29 cellular contexts compared by ENCODE assay signal in genomic region chr21:42102946-42103345, GRCh38. TPM values are rescaled to one million over a fixed set of nuclear protein-coding genes. Genes with fewer than 3 reads are reported as not detected.
"Had no signal": no experiment of that assay in that cellular context is flagged by ENCODE, and none has a peak within 500 bp of the region (broad histone marks: within the 10 kb centered on the region; RNA-seq: fewer than 3 reads in every experiment).

No MANE protein-coding gene starts in this region.

- H3K27me3 ChIP-seq: ascending aorta had no signal

- H3K36me3 Mint-ChIP-seq: activated CD8-positive, alpha-beta memory T cell treated with anti-CD3 and anti-CD28 coated beads, Interleukin-2, amount 10 ng/mL, durations not matched to agents 7 days and 5 days; activated naive CD4-positive, alpha-beta T cell treated with anti-CD3 and anti-CD28 coated beads, Interleukin-2, amount 50 U/mL, for 24 hours; brain; WTC11 had no signal

- H3K27me3 Mint-ChIP-seq: activated naive CD4-positive, alpha-beta T cell treated with anti-CD3 and anti-CD28 coated beads, Interleukin-2, amount 50 U/mL, for 24 hours; activated T-cell treated with anti-CD3 and anti-CD28 coated beads, Interleukin-2, amount 50 U/mL, for 24 hours had no signal

- H3K9me3 ChIP-seq: ascending aorta, SJCRH30, SK-N-SH had no signal

- H3K9me3 Mint-ChIP-seq: activated naive CD4-positive, alpha-beta T cell treated with anti-CD3 and anti-CD28 coated beads, Interleukin-2, amount 50 U/mL, for 24 hours; activated T-cell treated with anti-CD3 and anti-CD28 coated beads, Interleukin-2, amount 50 U/mL, for 24 hours; activated T-helper 1 cell treated with anti-CD3 and anti-CD28 coated beads, Interleukin-12 subunit alpha, Interleukin-12 subunit beta, Interleukin-2, Interleukin-4 antibody, amounts not matched to agents 30 ng/mL and 10 ng/mL and 1 ng/mL, durations not matched to agents 14 hours and 24 hours and 36 hours; central memory CD8-positive, alpha-beta T cell; WTC11 had no signal

- H3K4me3 ChIP-seq: ascending aorta, PC-9, SJCRH30 had no signal

- H3K36me3 ChIP-seq: ascending aorta, SJCRH30 had no signal

- H3K4me2 ChIP-seq: PC-9, SK-N-SH had no signal

- H3K27ac Mint-ChIP-seq: activated CD8-positive, alpha-beta memory T cell treated with anti-CD3 and anti-CD28 coated beads, Interleukin-2, amount 10 ng/mL, durations not matched to agents 7 days and 5 days; activated naive CD4-positive, alpha-beta T cell treated with anti-CD3 and anti-CD28 coated beads, Interleukin-2, amount 50 U/mL, for 24 hours; activated T-cell treated with anti-CD3 and anti-CD28 coated beads, Interleukin-2, amount 50 U/mL, for 24 hours; activated T-helper 1 cell treated with anti-CD3 and anti-CD28 coated beads, Interleukin-12 subunit alpha, Interleukin-12 subunit beta, Interleukin-2, Interleukin-4 antibody, amounts not matched to agents 30 ng/mL and 10 ng/mL and 1 ng/mL, durations not matched to agents 14 hours and 24 hours and 36 hours; WTC11 had no signal

- H3K4me1 ChIP-seq: SJCRH30 had no signal

- H3K4me1 Mint-ChIP-seq: central memory CD8-positive, alpha-beta T cell had no signal

- H3K4me3 Mint-ChIP-seq: activated CD8-positive, alpha-beta memory T cell treated with anti-CD3 and anti-CD28 coated beads, Interleukin-2, amount 10 ng/mL, durations not matched to agents 7 days and 5 days; activated naive CD4-positive, alpha-beta T cell treated with anti-CD3 and anti-CD28 coated beads, Interleukin-2, amount 50 U/mL, for 24 hours; activated T-cell treated with anti-CD3 and anti-CD28 coated beads, Interleukin-2, amount 50 U/mL, for 24 hours; activated T-helper 1 cell treated with anti-CD3 and anti-CD28 coated beads, Interleukin-12 subunit alpha, Interleukin-12 subunit beta, Interleukin-2, Interleukin-4 antibody, amounts not matched to agents 30 ng/mL and 10 ng/mL and 1 ng/mL, durations not matched to agents 14 hours and 24 hours and 36 hours; brain; central memory CD8-positive, alpha-beta T cell; WTC11 had no signal

- DNase-seq: activated CD4-positive, alpha-beta T cell treated with anti-CD3 and anti-CD28 coated beads for 48 hours; activated CD4-positive, alpha-beta T cell treated with anti-CD3 and anti-CD28 coated beads, Interleukin-2, amount 50 U/mL, for 4 hours; activated CD4-positive, CD25-positive, alpha-beta regulatory T cell treated with anti-CD3 and anti-CD28 coated beads, Interleukin-2, amount 50 U/mL, for 72 hours; activated CD8-positive, alpha-beta memory T cell treated with anti-CD3 and anti-CD28 coated beads, Interleukin-2, amount 10 ng/mL, durations not matched to agents 7 days and 5 days; activated effector memory CD4-positive, alpha-beta T cell treated with Interleukin-2 at 50 U/mL for 16 hours; activated naive CD4-positive, alpha-beta T cell; activated T-cell treated with anti-CD3 and anti-CD28 coated beads, Interleukin-2, amount 50 U/mL, for 24 hours; amniotic stem cell; Karpas-422; MM.1S; NCI-H1105; NCI-H1436; NCI-H1694 treated with DMSO at 0.1 percent for 48 hours; NCI-H2029 treated with DMSO at 0.1 percent for 48 hours; NCI-H345; NCI-H510A treated with DMSO at 0.1 percent for 48 hours; NCI-H69; NK-92 treated with Interleukin-12 subunit alpha and Interleukin-12 subunit beta, amount 100 ng/mL, for 24 hours; PC-9; SJCRH30; SK-N-SH; T-helper 1 cell had no signal

- H3K9ac ChIP-seq: SK-N-SH had no signal

- H3K27ac ChIP-seq: ascending aorta, PC-9, SJCRH30 had no signal

RNA-seq across cellular contexts. Expression of gene UMODL1, which starts 31.8 kb away (rescaled TPM):
- total RNA-seq: activated T-helper 1 cell treated with anti-CD3 and anti-CD28 coated beads, Interleukin-12 subunit alpha, Interleukin-12 subunit beta, Interleukin-2, Interleukin-4 antibody, amounts not matched to agents 30 ng/mL and 10 ng/mL and 1 ng/mL, durations not matched to agents 14 hours and 24 hours and 36 hours; ascending aorta; PC-9; Right ventricle myocardium inferior; WTC11 had no signal
- polyA plus RNA-seq: SK-N-SH had no signal
